8 cellular contexts compared by ENCODE assay signal in genomic region chr10:28939352-28940157, GRCh38.
A peak's percentile ranks its signal among the peaks of the same experiment; 100 is the strongest.
DNase-seq lines count a peak whose midpoint lies in the region; ATAC-seq, FAIRE-seq and TF ChIP-seq lines count a peak whose summit lies in the region.

No MANE protein-coding gene starts in this region.

- H3K9ac ChIP-seq in astrocyte (ENCODE audit: low read length) = peak overlapping the region; percentile 15

- H3K27me3 ChIP-seq in astrocyte (ENCODE audit: insufficient read depth, low read length) = no peaks in the 10 kb centered on the region

- no peak for FAIRE-seq in astrocyte (lab: Jason Lieb, UNC)

- H3K4me3 ChIP-seq in astrocyte (ENCODE audit: insufficient read depth, low read depth, low read length) = peak overlapping the region; percentile 34

- ATAC-seq in GM21381 (IDR thresholded peaks at IDR 0.05; ENCODE audit: unreplicated experiment) (no peak), HG03108 (IDR thresholded peaks at IDR 0.05; ENCODE audit: unreplicated experiment) (no peak), HG03045 (IDR thresholded peaks at IDR 0.05; ENCODE audit: unreplicated experiment) (no peak)
- no peak for ATAC-seq in natural killer cell treated with Interleukin-12 subunit alpha and Interleukin-12 subunit beta and Interleukin-15 and Interleukin-18, amount 100 ng/mL, for 72 hours

- H3K27ac ChIP-seq in astrocyte (ENCODE audit: low read depth, low read length) = no peak overlapping the region

- H3K4me3 Mint-ChIP-seq in astrocyte (ENCODE audit: unreplicated experiment) = peak overlapping the region; percentile 55
- no peak overlapping the region for H3K4me3 Mint-ChIP-seq in natural killer cell treated with Interleukin-12 subunit alpha and Interleukin-12 subunit beta and Interleukin-15 and Interleukin-18, amount 100 ng/mL, for 72 hours

- no peaks in the 10 kb centered on the region for H4K20me1 ChIP-seq in astrocyte (ENCODE audit: insufficient read depth, low read length)

- TF ChIP-seq CTCF in astrocyte (IDR thresholded peaks at IDR 0.05; ENCODE audit: insufficient read depth, low read depth, low read length) = peak; percentile 33

- peaks cover 15% of the 10 kb centered on the region for H3K4me1 ChIP-seq in astrocyte (ENCODE audit: insufficient read depth, low read length)

- DNase-seq in COR-L47 (lab: John Stamatoyannopoulos, UW) (peak; percentile 85), NCI-H1417 treated with DMSO at 0.1 percent for 48 hours (lab: John Stamatoyannopoulos, UW) (peak; percentile 68), astrocyte (ENCODE audit: low read depth) (peak; percentile 77), left kidney (ENCODE audit: low read depth, low spot score) (peak; percentile 97)
- no peak for DNase-seq in natural killer cell treated with Interleukin-12 subunit alpha and Interleukin-12 subunit beta and Interleukin-15 and Interleukin-18, amount 100 ng/mL, for 72 hours (ENCODE audit: low spot score)

- no peaks in the 10 kb centered on the region for H3K36me3 ChIP-seq in astrocyte (ENCODE audit: insufficient read depth, low read length)

- H3K27me3 Mint-ChIP-seq in astrocyte (ENCODE audit: low read depth, unreplicated experiment) = no peaks in the 10 kb centered on the region
- H3K27me3 Mint-ChIP-seq in natural killer cell treated with Interleukin-12 subunit alpha and Interleukin-12 subunit beta and Interleukin-15 and Interleukin-18, amount 100 ng/mL, for 72 hours = peaks cover 5 to 12% of the 10 kb centered on the region in 2 donors

- H3K4me1 Mint-ChIP-seq in astrocyte (ENCODE audit: low read depth, unreplicated experiment) = peaks cover 3% of the 10 kb centered on the region
- no peaks in the 10 kb centered on the region for H3K4me1 Mint-ChIP-seq in natural killer cell treated with Interleukin-12 subunit alpha and Interleukin-12 subunit beta and Interleukin-15 and Interleukin-18, amount 100 ng/mL, for 72 hours (ENCODE audit: low read depth in 2 of 2)

- H3K79me2 ChIP-seq in astrocyte (ENCODE audit: insufficient read depth, low read length) = no peaks in the 10 kb centered on the region

- H3K36me3 Mint-ChIP-seq in astrocyte (ENCODE audit: low read depth, unreplicated experiment) = no peaks in the 10 kb centered on the region
- H3K36me3 Mint-ChIP-seq in natural killer cell treated with Interleukin-12 subunit alpha and Interleukin-12 subunit beta and Interleukin-15 and Interleukin-18, amount 100 ng/mL, for 72 hours = no peaks in the 10 kb centered on the region

- peak overlapping the region; percentile 54 for H2AFZ ChIP-seq in astrocyte (ENCODE audit: low read depth, low read length)

- peaks cover 4% of the 10 kb centered on the region for H3K9me3 Mint-ChIP-seq in astrocyte (ENCODE audit: unreplicated experiment)
- H3K9me3 Mint-ChIP-seq in natural killer cell treated with Interleukin-12 subunit alpha and Interleukin-12 subunit beta and Interleukin-15 and Interleukin-18, amount 100 ng/mL, for 72 hours = no peaks in the 10 kb centered on the region

- H3K27ac Mint-ChIP-seq in astrocyte (ENCODE audit: unreplicated experiment) = peak overlapping the region; percentile 9
- H3K27ac Mint-ChIP-seq in natural killer cell treated with Interleukin-12 subunit alpha and Interleukin-12 subunit beta and Interleukin-15 and Interleukin-18, amount 100 ng/mL, for 72 hours = no peak overlapping the region

- H3K9me3 ChIP-seq in astrocyte (ENCODE audit: insufficient read depth, low read depth, low read length) = no peaks in the 10 kb centered on the region

- peak overlapping the region; percentile 75 for H3K4me2 ChIP-seq in astrocyte (ENCODE audit: low read length)
